1 cellular context compared by ENCODE assay signal in the genomic region with DNA sequence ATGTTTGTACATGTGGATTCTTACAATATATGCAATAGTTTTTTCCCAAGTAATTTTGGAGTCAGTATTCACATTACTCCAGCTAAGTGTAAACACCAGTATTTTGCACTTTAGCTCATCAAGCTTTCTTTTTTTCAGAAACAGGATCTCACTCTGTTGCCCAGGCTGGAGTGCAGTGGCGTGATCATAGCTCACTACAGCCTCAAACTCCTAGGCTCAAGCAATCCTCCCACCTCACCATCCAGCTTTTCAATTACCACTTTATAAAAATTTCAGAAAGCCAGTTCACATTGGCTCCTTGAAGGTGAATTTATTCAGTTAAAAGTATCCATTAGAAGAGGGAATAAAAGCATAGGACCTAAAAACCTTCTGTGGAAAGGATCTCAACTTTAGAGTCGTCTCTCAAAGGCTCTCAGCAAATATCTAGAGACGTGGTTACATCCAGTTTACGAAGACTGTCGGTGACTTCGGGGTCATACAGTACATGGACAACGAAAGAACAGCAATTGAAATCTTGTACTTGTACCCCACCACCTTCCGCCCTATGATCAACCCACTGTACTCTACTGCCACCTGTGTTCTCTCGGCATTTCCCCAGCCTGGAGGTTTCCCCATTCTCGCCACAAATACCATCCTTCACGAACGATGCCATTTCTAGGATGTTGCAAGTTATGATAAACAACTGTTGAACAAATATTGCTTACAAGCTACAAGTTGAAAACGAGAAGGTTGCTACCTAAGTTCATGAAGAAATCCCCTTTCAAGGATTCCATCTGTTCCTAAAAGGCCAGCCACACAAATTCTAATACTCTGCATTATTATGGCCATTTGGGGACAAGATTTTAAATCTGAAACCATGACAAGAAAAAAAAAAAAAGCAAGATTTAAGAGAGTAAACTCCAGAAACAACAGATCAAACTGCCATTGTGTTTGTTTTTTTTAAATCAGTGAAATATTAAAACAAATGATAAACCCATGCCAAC.
TF ChIP-seq lines count a peak whose summit lies in the region.

No MANE protein-coding gene starts in this region.

TF ChIP-seq in GM12878, 131 proteins besides CTCF, POLR2A, EP300 and RAD21:
- peak; percentile 62; the same call in 1 of the 2 replicates for TF ChIP-seq YY1 (IDR thresholded peaks at IDR 0.05; ENCODE audit: low read depth, low read length)
- peak; percentile 54; the same call in 1 of the 2 replicates for TF ChIP-seq IRF4 (IDR thresholded peaks at IDR 0.05; ENCODE audit: low read depth, low read length)
- no peak for TF ChIP-seq SREBF1 (IDR thresholded peaks at IDR 0.05; ENCODE audit: low read length)
- 0 out of 2 replicates have a peak, but pooled peaks have one; percentile 31 for TF ChIP-seq EED (IDR thresholded peaks at IDR 0.05; ENCODE audit: low read depth)
- peak; percentile 53; the same call in 1 of the 2 replicates for TF ChIP-seq FOXM1 (IDR thresholded peaks at IDR 0.05; ENCODE audit: low read depth, low read length)
- TF ChIP-seq POU2F2 (IDR thresholded peaks at IDR 0.05; ENCODE audit: borderline replicate concordance, low read depth, low read length), result 0 out of 3 replicates have a peak, but pooled peaks have one; percentile 48
- TF ChIP-seq YBX1 (IDR thresholded peaks at IDR 0.05), result no peak
- TF ChIP-seq RUNX3 (IDR thresholded peaks at IDR 0.05; ENCODE audit: low read length), result peak; percentile 65
- 0 out of 2 replicates have a peak, but pooled peaks have one; percentile 36 for TF ChIP-seq ZNF24 (IDR thresholded peaks at IDR 0.05)
- TF ChIP-seq SMAD5 (IDR thresholded peaks at IDR 0.05; ENCODE audit: low read depth), result no peak
- TF ChIP-seq BRCA1 (IDR thresholded peaks at IDR 0.05; ENCODE audit: low read depth, low read length), result no peak
- TF ChIP-seq SPI1 (IDR thresholded peaks at IDR 0.05; ENCODE audit: borderline replicate concordance, insufficient read depth, low read depth, low read length), result peak; percentile 35; the same call in 1 of the 2 replicates
- TF ChIP-seq RELA (IDR thresholded peaks at IDR 0.05; ENCODE audit: borderline replicate concordance, partially characterized antibody), result peak; percentile 42
- no peak for TF ChIP-seq HDGF (IDR thresholded peaks at IDR 0.05)
- TF ChIP-seq SMC3 (IDR thresholded peaks at IDR 0.05; ENCODE audit: borderline replicate concordance, low read length), result peak; percentile 84
- TF ChIP-seq ZBTB33 (IDR thresholded peaks at IDR 0.05), result no peak
- TF ChIP-seq CREB1 (IDR thresholded peaks at IDR 0.05; ENCODE audit: low read depth), result no peak
- 0 out of 2 replicates have a peak, but pooled peaks have one; percentile 45 for TF ChIP-seq MLLT1 (IDR thresholded peaks at IDR 0.05)
- TF ChIP-seq USF2 (IDR thresholded peaks at IDR 0.05; ENCODE audit: borderline replicate concordance, low read depth, low read length), result no peak
- TF ChIP-seq, protein P1, sequence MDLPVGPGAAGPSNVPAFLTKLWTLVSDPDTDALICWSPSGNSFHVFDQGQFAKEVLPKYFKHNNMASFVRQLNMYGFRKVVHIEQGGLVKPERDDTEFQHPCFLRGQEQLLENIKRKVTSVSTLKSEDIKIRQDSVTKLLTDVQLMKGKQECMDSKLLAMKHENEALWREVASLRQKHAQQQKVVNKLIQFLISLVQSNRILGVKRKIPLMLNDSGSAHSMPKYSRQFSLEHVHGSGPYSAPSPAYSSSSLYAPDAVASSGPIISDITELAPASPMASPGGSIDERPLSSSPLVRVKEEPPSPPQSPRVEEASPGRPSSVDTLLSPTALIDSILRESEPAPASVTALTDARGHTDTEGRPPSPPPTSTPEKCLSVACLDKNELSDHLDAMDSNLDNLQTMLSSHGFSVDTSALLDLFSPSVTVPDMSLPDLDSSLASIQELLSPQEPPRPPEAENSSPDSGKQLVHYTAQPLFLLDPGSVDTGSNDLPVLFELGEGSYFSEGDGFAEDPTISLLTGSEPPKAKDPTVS (IDR thresholded peaks at IDR 0.05; ENCODE audit: low read depth, low read length), result no peak
- no peak for TF ChIP-seq STAT3 (IDR thresholded peaks at IDR 0.05; ENCODE audit: low read depth, low read length)
- TF ChIP-seq NR2C2 (IDR thresholded peaks at IDR 0.05; ENCODE audit: borderline replicate concordance, control insufficient read depth, insufficient read length, low read depth), result no peak
- peak; percentile 89; the same call in 1 of the 2 replicates for TF ChIP-seq SMARCA5 (IDR thresholded peaks at IDR 0.05)
